Comparison of ENCODE assay signal across 21 cellular contexts in the genomic region with DNA sequence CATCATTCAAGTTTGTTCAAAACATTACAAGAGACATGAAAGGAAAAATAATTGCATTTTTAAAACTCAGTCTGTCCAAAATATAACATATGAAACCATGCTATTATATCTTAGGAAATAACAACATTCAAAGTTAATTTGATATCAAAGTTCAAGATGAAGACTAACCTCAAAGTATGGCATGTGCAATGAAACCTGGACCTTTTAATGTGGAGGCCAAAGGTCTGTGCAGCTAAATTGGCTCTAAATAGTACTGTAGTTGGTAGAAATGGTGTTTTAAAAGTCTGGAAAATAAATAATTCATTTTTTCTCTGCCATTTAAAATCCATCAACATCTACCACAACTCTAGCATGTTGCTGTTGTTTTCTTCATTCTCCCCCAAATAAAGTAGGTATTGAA. TPM values are rescaled to one million over a fixed set of nuclear protein-coding genes. Genes with fewer than 3 reads are reported as not detected.
DNase-seq lines count a peak whose midpoint lies in the region; ATAC-seq and TF ChIP-seq lines count a peak whose summit lies in the region.
"Had no signal": no experiment of that assay in that cellular context is flagged by ENCODE, and none has a peak within 500 bp of the region (broad histone marks: within the 10 kb centered on the region; RNA-seq: fewer than 3 reads in every experiment).

No MANE protein-coding gene starts in this region.

- TF ChIP-seq POLR2A in Peyer's patch (IDR thresholded peaks at IDR 0.05) = no peak

- no peak overlapping the region for H3K4me2 ChIP-seq in hepatocyte
- H3K4me2 ChIP-seq: BLaER1 treated with 17β-estradiol and CSF1 and Interleukin-3, amounts not matched to agents 10 nM and 100 nM had no signal

- H3K27ac ChIP-seq in Peyer's patch (peak overlapping the region in 3 of 4 donors; percentile 10 to 78 (median 68)), hepatocyte (peak overlapping the region; percentile 63), lower lobe of right lung (peak overlapping the region; percentile 54)
- H3K27ac ChIP-seq: BLaER1 treated with 17β-estradiol and CSF1 and Interleukin-3, amounts not matched to agents 10 nM and 100 nM; SJCRH30 had no signal

- TF ChIP-seq CTCF in Peyer's patch (IDR thresholded peaks at IDR 0.05) (no peak), hepatocyte (IDR thresholded peaks at IDR 0.05; ENCODE audit: poor library complexity) (no peak), lower lobe of right lung (IDR thresholded peaks at IDR 0.05) (no peak), type B pancreatic cell (conservative IDR thresholded peaks at IDR 0.05) (no peak)

- no peaks in the 10 kb centered on the region for H3K9me2 ChIP-seq in hepatocyte (replicated peaks; ENCODE audit: insufficient read depth)

- H3K27me3 Mint-ChIP-seq in type B pancreatic cell = no peaks in the 10 kb centered on the region

- H3K79me2 ChIP-seq in hepatocyte = no peaks in the 10 kb centered on the region

- H3K36me3 Mint-ChIP-seq in type B pancreatic cell = no peaks in the 10 kb centered on the region
- H3K36me3 Mint-ChIP-seq: CD4-positive, alpha-beta memory T cell had no signal

- H3K4me1 Mint-ChIP-seq in type B pancreatic cell (ENCODE audit: unreplicated experiment) = peaks cover 12% of the 10 kb centered on the region

- H3K9me3 Mint-ChIP-seq in type B pancreatic cell = no peaks in the 10 kb centered on the region
- H3K9me3 Mint-ChIP-seq: CD4-positive, alpha-beta memory T cell had no signal

- peak overlapping the region; percentile 90 for H3K27ac Mint-ChIP-seq in type B pancreatic cell
- H3K27ac Mint-ChIP-seq: CD4-positive, alpha-beta memory T cell had no signal

- peak overlapping the region; percentile 0 for H3K4me3 Mint-ChIP-seq in type B pancreatic cell
- H3K4me3 Mint-ChIP-seq: CD4-positive, alpha-beta memory T cell had no signal

- H3K4me1 ChIP-seq in Peyer's patch (no peaks in the 10 kb centered on the region), hepatocyte (ENCODE audit: insufficient read depth) (peaks cover 5% of the 10 kb centered on the region), lower lobe of right lung (no peaks in the 10 kb centered on the region)
- H3K4me1 ChIP-seq: BLaER1 treated with 17β-estradiol and CSF1 and Interleukin-3, amounts not matched to agents 10 nM and 100 nM; SJCRH30 had no signal

- H3K36me3 ChIP-seq in Peyer's patch (no peaks in the 10 kb centered on the region), hepatocyte (replicated peaks; ENCODE audit: insufficient read depth, low read depth) (no peaks in the 10 kb centered on the region), lower lobe of right lung (no peaks in the 10 kb centered on the region)
- H3K36me3 ChIP-seq: BLaER1 treated with 17β-estradiol and CSF1 and Interleukin-3, amounts not matched to agents 10 nM and 100 nM; SJCRH30 had no signal

- intact Hi-C loops in lower lobe of right lung (cut with DNase I) = no loop called here

- DNase-seq in Peyer's patch (no peak), hepatocyte (ENCODE audit: low spot score) (no peak), lower lobe of right lung (no peak), type B pancreatic cell (ENCODE audit: extremely low spot score, unreplicated experiment) (no peak), GM03348 (ENCODE audit: low spot score) (no peak)
- no peak for DNase-seq in activated CD4-positive, alpha-beta T cell treated with anti-CD3 and anti-CD28 coated beads, Interleukin-2, amount 50 U/mL, for 48 hours
- no peak for DNase-seq in activated CD4-positive, alpha-beta T cell treated with anti-CD3 and anti-CD28 coated beads, Interleukin-2, amount 50 U/mL, for 1 hour
- DNase-seq: ACHN; CD4-positive, alpha-beta memory T cell; DMS153; KBM-7; MM.1S; NCI-H1092; NCI-H146; NCI-H2227 treated with DMSO at 0.1 percent for 48 hours; NCI-H510A; NCI-H748 treated with DMSO at 0.1 percent for 48 hours; SJCRH30 had no signal

- H3K27me3 ChIP-seq in Peyer's patch (no peaks in the 10 kb centered on the region), hepatocyte (no peaks in the 10 kb centered on the region), lower lobe of right lung (ENCODE audit: low read depth) (no peaks in the 10 kb centered on the region)
- H3K27me3 ChIP-seq: BLaER1 treated with 17β-estradiol and CSF1 and Interleukin-3, amounts not matched to agents 10 nM and 100 nM; SJCRH30 had no signal

- H3K4me3 ChIP-seq in Peyer's patch = no peak overlapping the region
- H3K4me3 ChIP-seq in hepatocyte = no peak overlapping the region
- H3K4me3 ChIP-seq in lower lobe of right lung = no peak overlapping the region
- H3K4me3 ChIP-seq: BLaER1 treated with 17β-estradiol and CSF1 and Interleukin-3, amounts not matched to agents 10 nM and 100 nM; SJCRH30 had no signal

- H4K20me1 ChIP-seq in hepatocyte (ENCODE audit: insufficient read depth, poor library complexity, severe bottlenecking) = no peaks in the 10 kb centered on the region
- H4K20me1 ChIP-seq: BLaER1 treated with 17β-estradiol and CSF1 and Interleukin-3, amounts not matched to agents 10 nM and 100 nM had no signal

- no peaks in the 10 kb centered on the region for H3K9me3 ChIP-seq in Peyer's patch
- no peaks in the 10 kb centered on the region for H3K9me3 ChIP-seq in hepatocyte (ENCODE audit: low read depth)
- H3K9me3 ChIP-seq in lower lobe of right lung = no peaks in the 10 kb centered on the region
- H3K9me3 ChIP-seq: BLaER1 treated with 17β-estradiol and CSF1 and Interleukin-3, amounts not matched to agents 10 nM and 100 nM; SJCRH30 had no signal

- H2AFZ ChIP-seq in hepatocyte = no peak overlapping the region

- ATAC-seq in lower lobe of right lung (no peak), HG02588 (IDR thresholded peaks at IDR 0.05; ENCODE audit: unreplicated experiment) (no peak)
- ATAC-seq: HCT116 had no signal

RNA-seq across cellular contexts. Expression of a gene that starts 8.7 kb away (rescaled TPM):
- 10 to 100 TPM; 20.6 to 48.0 (median 30.0) TPM for total RNA-seq in Peyer's patch
- 2.8 TPM in 2 replicates for total RNA-seq in hepatocyte
- polyA plus RNA-seq in hepatocyte = 0.57 and 0.97 TPM in 2 replicates
- total RNA-seq in lower lobe of right lung = 9.2 TPM
- total RNA-seq in type B pancreatic cell (ENCODE audit: low replicate concordance) = 7.3 TPM in 2 replicates
